ENCODE assay signal across 18 cellular contexts in the genomic region with DNA sequence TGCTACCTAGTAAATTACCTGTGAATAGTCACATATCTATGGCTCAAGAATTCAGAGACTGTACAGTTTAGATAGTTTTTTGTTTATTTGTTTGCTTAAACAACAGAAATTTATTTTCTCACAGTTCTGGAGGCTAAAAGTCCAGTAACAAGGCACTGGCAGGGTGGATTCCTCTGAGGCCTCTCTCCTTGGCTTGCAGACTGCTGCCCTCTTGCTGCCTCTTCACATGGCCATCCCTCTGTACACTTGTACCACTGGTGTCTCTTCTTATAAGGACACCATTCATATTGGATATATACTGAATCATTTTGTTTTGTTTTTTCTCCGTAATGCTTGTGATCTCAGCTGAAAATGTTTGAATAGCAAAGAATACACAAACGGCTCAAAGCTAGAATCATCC.
"Had no signal": no experiment of that assay in that cellular context is flagged by ENCODE, and none has a peak within 500 bp of the region (broad histone marks: within the 10 kb centered on the region; RNA-seq: fewer than 3 reads in every experiment).

No MANE protein-coding gene starts in this region.

- H3K27ac ChIP-seq: heart right ventricle, pancreas, sigmoid colon, spleen, thyroid gland had no signal

- H3K4me1 Mint-ChIP-seq: activated CD4-positive, alpha-beta T cell treated with anti-CD3 and anti-CD28 coated beads, Interleukin-2, amount 10 ng/mL, durations not matched to agents 24 days and 14 days; naive B cell had no signal

- H3K27me3 ChIP-seq: pancreas, sigmoid colon, thyroid gland had no signal

- H3K4me1 ChIP-seq: heart right ventricle, pancreas, sigmoid colon, spleen, thyroid gland had no signal

- DNase-seq: activated CD4-positive, alpha-beta T cell treated with anti-CD3 and anti-CD28 coated beads, Interleukin-2, amount 10 ng/mL, durations not matched to agents 24 days and 14 days; activated CD8-positive, alpha-beta T cell treated with anti-CD3 and anti-CD28 coated beads for 36 hours; activated naive CD4-positive, alpha-beta T cell treated with anti-CD3 and anti-CD28 coated beads for 36 hours; activated T-cell treated with anti-CD3 and anti-CD28 coated beads, Interleukin-2, amount 50 U/mL, for 24 hours; dorsolateral prefrontal cortex; heart right ventricle; mesenchymal stem cell; mucosa of descending colon; naive B cell; pancreas; sigmoid colon; spleen; stimulated activated CD8-positive, alpha-beta memory T cell treated with anti-CD3 and anti-CD28 coated beads, Interleukin-4, amount 100 ng/mL, for 48 hours; stimulated activated naive CD4-positive, alpha-beta T cell; thyroid gland had no signal

- H3K4me3 ChIP-seq: dorsolateral prefrontal cortex, heart right ventricle, mucosa of descending colon, pancreas, sigmoid colon, spleen, thyroid gland had no signal

- H3K27me3 Mint-ChIP-seq: brain had no signal

- ATAC-seq: activated CD8-positive, alpha-beta T cell treated with anti-CD3 and anti-CD28 coated beads for 36 hours; heart right ventricle; mucosa of descending colon; pancreas had no signal

- H3K27ac Mint-ChIP-seq: activated CD4-positive, alpha-beta T cell treated with anti-CD3 and anti-CD28 coated beads, Interleukin-2, amount 10 ng/mL, durations not matched to agents 24 days and 14 days; activated CD8-positive, alpha-beta T cell treated with anti-CD3 and anti-CD28 coated beads for 36 hours; activated naive CD4-positive, alpha-beta T cell treated with anti-CD3 and anti-CD28 coated beads for 36 hours; activated T-cell treated with anti-CD3 and anti-CD28 coated beads, Interleukin-2, amount 50 U/mL, for 24 hours; activated T-helper 2 cell treated with anti-CD3 and anti-CD28 coated beads, Interferon-gamma antibody, Interleukin-2, Interleukin-4, amounts not matched to agents 10 μg/mL and 5 μg/mL and 100 μg/mL, durations not matched to agents 14 hours and 24 hours and 36 hours; brain; T-helper 1 cell treated with Interleukin-12 subunit alpha and Interleukin-12 subunit beta and Interleukin-4 antibody, amounts not matched to agents 30 μg/mL and 1 μg/mL, for 36 hours had no signal

- H3K9me3 ChIP-seq: mucosa of descending colon, pancreas, sigmoid colon, thyroid gland had no signal

- H3K36me3 Mint-ChIP-seq: brain, naive B cell had no signal

- H3K9me3 Mint-ChIP-seq: activated CD4-positive, alpha-beta T cell treated with anti-CD3 and anti-CD28 coated beads, Interleukin-2, amount 10 ng/mL, durations not matched to agents 24 days and 14 days; activated CD8-positive, alpha-beta T cell treated with anti-CD3 and anti-CD28 coated beads for 36 hours; activated naive CD4-positive, alpha-beta T cell treated with anti-CD3 and anti-CD28 coated beads for 36 hours; activated T-cell treated with anti-CD3 and anti-CD28 coated beads, Interleukin-2, amount 50 U/mL, for 24 hours; activated T-helper 2 cell treated with anti-CD3 and anti-CD28 coated beads, Interferon-gamma antibody, Interleukin-2, Interleukin-4, amounts not matched to agents 10 μg/mL and 5 μg/mL and 100 μg/mL, durations not matched to agents 14 hours and 24 hours and 36 hours; brain; T-helper 1 cell treated with Interleukin-12 subunit alpha and Interleukin-12 subunit beta and Interleukin-4 antibody, amounts not matched to agents 30 μg/mL and 1 μg/mL, for 36 hours had no signal

- H3K4me3 Mint-ChIP-seq: activated CD4-positive, alpha-beta T cell treated with anti-CD3 and anti-CD28 coated beads, Interleukin-2, amount 10 ng/mL, durations not matched to agents 24 days and 14 days; activated CD8-positive, alpha-beta T cell treated with anti-CD3 and anti-CD28 coated beads for 36 hours; activated naive CD4-positive, alpha-beta T cell treated with anti-CD3 and anti-CD28 coated beads for 36 hours; activated T-cell treated with anti-CD3 and anti-CD28 coated beads, Interleukin-2, amount 50 U/mL, for 24 hours; brain; naive B cell; T-helper 1 cell treated with Interleukin-12 subunit alpha and Interleukin-12 subunit beta and Interleukin-4 antibody, amounts not matched to agents 30 μg/mL and 1 μg/mL, for 36 hours had no signal

- H3K36me3 ChIP-seq: heart right ventricle, pancreas, sigmoid colon, spleen, thyroid gland had no signal
